ENCODE assay signal across 30 cellular contexts in genomic region chr17:57493625-57494024, GRCh38.
"Had no signal": no experiment of that assay in that cellular context is flagged by ENCODE, and none has a peak within 500 bp of the region (broad histone marks: within the 10 kb centered on the region; RNA-seq: fewer than 3 reads in every experiment).

No MANE protein-coding gene starts in this region.

- H3K27ac ChIP-seq: colonic mucosa, dorsolateral prefrontal cortex, left lung, neutrophil, pancreas, testis, uterus, VCaP had no signal

- H3K27ac Mint-ChIP-seq: activated CD4-positive, alpha-beta T cell treated with anti-CD3 and anti-CD28 coated beads, Interleukin-2, amount 10 ng/mL, durations not matched to agents 7 days and 5 days; activated naive CD4-positive, alpha-beta T cell treated with anti-CD3 and anti-CD28 coated beads for 36 hours; activated naive CD8-positive, alpha-beta T cell treated with anti-CD3 and anti-CD28 coated beads, Interleukin-2, amount 10 ng/mL, durations not matched to agents 7 days and 5 days; activated T-cell treated with anti-CD3 and anti-CD28 coated beads, Interleukin-2, amount 50 U/mL, for 24 hours; effector memory CD8-positive, alpha-beta T cell; stimulated activated memory B cell treated with anti-CD40 and anti-IgM and Interleukin-4, amounts not matched to agents 10 μg/mL and 1 μg/mL and 100 μg/mL, for 72 hours had no signal

- H3K36me3 ChIP-seq: colonic mucosa, left lung, neutrophil, pancreas, uterus had no signal

- H3K4me1 ChIP-seq: colonic mucosa, pancreas, uterus had no signal

- ATAC-seq: effector memory CD8-positive, alpha-beta T cell; esophagus mucosa; left lung; naive thymus-derived CD8-positive, alpha-beta T cell; pancreas; right cardiac atrium; stimulated activated memory B cell treated with anti-CD40 and anti-IgM and Interleukin-4, amounts not matched to agents 10 μg/mL and 1 μg/mL and 100 μg/mL, for 72 hours had no signal

- H3K4me3 ChIP-seq: colonic mucosa, dorsolateral prefrontal cortex, left lung, lung, pancreas, testis, uterus had no signal

- H3K27me3 ChIP-seq: colonic mucosa, dorsolateral prefrontal cortex, left lung, neutrophil, pancreas, testis, uterus had no signal

- H3K9me3 ChIP-seq: colonic mucosa, left lung, neutrophil, pancreas, testis, uterus had no signal

- H3K4me3 Mint-ChIP-seq: activated CD4-positive, alpha-beta T cell treated with anti-CD3 and anti-CD28 coated beads, Interleukin-2, amount 10 ng/mL, durations not matched to agents 7 days and 5 days; activated naive CD4-positive, alpha-beta T cell treated with anti-CD3 and anti-CD28 coated beads for 36 hours; activated naive CD8-positive, alpha-beta T cell treated with anti-CD3 and anti-CD28 coated beads, Interleukin-2, amount 10 ng/mL, durations not matched to agents 7 days and 5 days; activated T-cell treated with anti-CD3 and anti-CD28 coated beads, Interleukin-2, amount 50 U/mL, for 24 hours; effector memory CD8-positive, alpha-beta T cell; stimulated activated memory B cell treated with anti-CD40 and anti-IgM and Interleukin-4, amounts not matched to agents 10 μg/mL and 1 μg/mL and 100 μg/mL, for 72 hours had no signal

- H3K27me3 Mint-ChIP-seq: activated CD4-positive, alpha-beta T cell treated with anti-CD3 and anti-CD28 coated beads, Interleukin-2, amount 10 ng/mL, durations not matched to agents 7 days and 5 days; activated naive CD8-positive, alpha-beta T cell treated with anti-CD3 and anti-CD28 coated beads, Interleukin-2, amount 10 ng/mL, durations not matched to agents 7 days and 5 days; activated T-cell treated with anti-CD3 and anti-CD28 coated beads, Interleukin-2, amount 50 U/mL, for 24 hours; effector memory CD8-positive, alpha-beta T cell; naive thymus-derived CD8-positive, alpha-beta T cell; stimulated activated memory B cell treated with anti-CD40 and anti-IgM and Interleukin-4, amounts not matched to agents 10 μg/mL and 1 μg/mL and 100 μg/mL, for 72 hours had no signal

- H3K9me3 Mint-ChIP-seq: activated CD4-positive, alpha-beta T cell treated with anti-CD3 and anti-CD28 coated beads, Interleukin-2, amount 10 ng/mL, durations not matched to agents 7 days and 5 days; activated naive CD4-positive, alpha-beta T cell treated with anti-CD3 and anti-CD28 coated beads for 36 hours; activated naive CD8-positive, alpha-beta T cell treated with anti-CD3 and anti-CD28 coated beads, Interleukin-2, amount 10 ng/mL, durations not matched to agents 7 days and 5 days; activated T-cell treated with anti-CD3 and anti-CD28 coated beads, Interleukin-2, amount 50 U/mL, for 24 hours; effector memory CD8-positive, alpha-beta T cell; naive thymus-derived CD8-positive, alpha-beta T cell; stimulated activated memory B cell treated with anti-CD40 and anti-IgM and Interleukin-4, amounts not matched to agents 10 μg/mL and 1 μg/mL and 100 μg/mL, for 72 hours had no signal

- H3K36me3 Mint-ChIP-seq: activated naive CD8-positive, alpha-beta T cell treated with anti-CD3 and anti-CD28 coated beads, Interleukin-2, amount 10 ng/mL, durations not matched to agents 7 days and 5 days; stimulated activated memory B cell treated with anti-CD40 and anti-IgM and Interleukin-4, amounts not matched to agents 10 μg/mL and 1 μg/mL and 100 μg/mL, for 72 hours had no signal

- DNase-seq: activated CD4-positive, alpha-beta T cell treated with anti-CD3 and anti-CD28 coated beads, Interleukin-2, amount 10 ng/mL, durations not matched to agents 7 days and 5 days; activated CD4-positive, CD25-positive, alpha-beta regulatory T cell treated with anti-CD3 and anti-CD28 coated beads, Interleukin-2, amount 50 U/mL, for 72 hours; activated CD8-positive, alpha-beta memory T cell treated with anti-CD3 and anti-CD28 coated beads for 24 hours; activated CD8-positive, alpha-beta memory T cell treated with anti-CD3 and anti-CD28 coated beads, Interleukin-2, amount 50 U/mL, for 4 hours; activated naive CD4-positive, alpha-beta T cell treated with anti-CD3 and anti-CD28 coated beads for 36 hours; activated naive CD8-positive, alpha-beta T cell treated with anti-CD3 and anti-CD28 coated beads, Interleukin-2, amount 10 ng/mL, durations not matched to agents 7 days and 5 days; activated T-cell treated with anti-CD3 and anti-CD28 coated beads, Interleukin-2, amount 50 U/mL, for 24 hours; amniotic stem cell; colonic mucosa; dorsolateral prefrontal cortex; effector memory CD8-positive, alpha-beta T cell; foreskin melanocyte; glutamatergic neuron; hippocampal formation; kidney glomerular epithelial cell; left lung; naive thymus-derived CD8-positive, alpha-beta T cell; pancreas; stimulated activated CD4-positive, alpha-beta T cell treated with anti-CD3 and anti-CD28 coated beads, Interleukin-2, amount 100 ng/mL, for 24 hours; testis; trophoblast cell; uterus had no signal

- FAIRE-seq: bronchial epithelial cell, endothelial cell of umbilical vein, pancreas had no signal
